In genomic region chr7:151519765-151520418, GRCh38 we compare ENCODE assay signal across 8 cellular contexts. TPM values are rescaled to one million over a fixed set of nuclear protein-coding genes. Genes with fewer than 3 reads are reported as not detected.
DNase-seq lines count a peak whose midpoint lies in the region; ATAC-seq and TF ChIP-seq lines count a peak whose summit lies in the region.

TSS of gene RHEB (minus strand) at chr7:151519895. CDS start at chr7:151519511, 384 bp downstream.

- H3K36me3 ChIP-seq in gastroesophageal sphincter = no peaks in the 10 kb centered on the region
- H3K36me3 ChIP-seq in neutrophil = no peaks in the 10 kb centered on the region

- TF ChIP-seq CTCF in gastroesophageal sphincter (IDR thresholded peaks at IDR 0.05) = no peak
- peak; percentile 26 for TF ChIP-seq CTCF in neutrophil (IDR thresholded peaks at IDR 0.05)

- H3K27me3 ChIP-seq in gastroesophageal sphincter (no peaks in the 10 kb centered on the region), neutrophil (peaks cover 6% of the 10 kb centered on the region)

- peak; percentile 95 for ATAC-seq in gastroesophageal sphincter

- no peaks in the 10 kb centered on the region for H3K27me3 Mint-ChIP-seq in activated naive CD4-positive, alpha-beta T cell treated with anti-CD3 and anti-CD28 coated beads for 36 hours (ENCODE audit: low read depth)

- POLR2A ChIA-PET in HEK293T (lab: Yijun Ruan, JAX) = interaction anchor here (0.7 to 1.1 kb wide), 7 partner anchors 10 to 294 kb away, joined by 3 to 5 read pairs (median 3); partner anchors contain the start of gene ABCF2

- no peaks in the 10 kb centered on the region for H3K9me3 Mint-ChIP-seq in activated naive CD4-positive, alpha-beta T cell treated with anti-CD3 and anti-CD28 coated beads for 36 hours

- H3K27ac Mint-ChIP-seq in activated naive CD4-positive, alpha-beta T cell treated with anti-CD3 and anti-CD28 coated beads for 36 hours = peak within 1 kb of the TSS; percentile 98

- TF ChIP-seq EP300 in gastroesophageal sphincter (IDR thresholded peaks at IDR 0.05) = no peak

- peaks cover 38% of the 10 kb centered on the region for H3K4me1 Mint-ChIP-seq in activated naive CD4-positive, alpha-beta T cell treated with anti-CD3 and anti-CD28 coated beads for 36 hours (ENCODE audit: low read depth)

- peaks cover 0 to 44% (median 7%) of the 10 kb centered on the region in 3 donors for H3K4me1 ChIP-seq in gastroesophageal sphincter
- peaks cover 32 to 37% of the 10 kb centered on the region in 2 experiments for H3K4me1 ChIP-seq in neutrophil (ENCODE audit: control insufficient read depth in 1 of 2, insufficient read depth in 1 of 2, low read depth in 1 of 2, low read length in 1 of 2)

- peak within 1 kb of the TSS; percentile 98 for H3K4me3 Mint-ChIP-seq in activated naive CD4-positive, alpha-beta T cell treated with anti-CD3 and anti-CD28 coated beads for 36 hours

- in situ Hi-C loops in SK-MEL-5 (cut with HindIII; ENCODE audit: low pct_unique_long_range_greater_than_20kb, low sequenced_read_pairs) = no loop called here

- H3K4me3 ChIP-seq in gastroesophageal sphincter = peak within 1 kb of the TSS; percentile 73 to 98
- H3K4me3 ChIP-seq in neutrophil (ENCODE audit: low read depth in 1 of 2, low read length in 1 of 2) = peak within 1 kb of the TSS; percentile 72 to 76

- peak in 1 of 2 donors; percentile 10 for TF ChIP-seq POLR2A in gastroesophageal sphincter (IDR thresholded peaks at IDR 0.05)

- H3K9me3 ChIP-seq in gastroesophageal sphincter (no peaks in the 10 kb centered on the region), neutrophil (no peaks in the 10 kb centered on the region)

- peak within 1 kb of the TSS; percentile 92 to 100 (median 100) for H3K27ac ChIP-seq in gastroesophageal sphincter
- peak within 1 kb of the TSS; percentile 98 for H3K27ac ChIP-seq in neutrophil
- H3K27ac ChIP-seq in substantia nigra (ENCODE audit: low read depth, low read length, poor library complexity, severe bottlenecking) = peak within 1 kb of the TSS; percentile 81

- CTCF ChIA-PET in HEK293T (lab: Yijun Ruan, JAX) = no interaction called here
- CTCF ChIA-PET in activated naive CD4-positive, alpha-beta T cell treated with anti-CD3 and anti-CD28 coated beads for 36 hours (lab: Charles Lee) = interaction anchor here (1.4 kb wide), 2 partner anchors 112 to 263 kb away, joined by 3 to 5 read pairs; no protein-coding TSS in a partner anchor

- WGBS in gastroesophageal sphincter (ENCODE audit: low coverage in 1 of 2), 2 donors = 0% methylated on average over 4 to 9 of the region's 66 CpGs

- peaks cover 12% of the 10 kb centered on the region for H3K36me3 Mint-ChIP-seq in activated naive CD4-positive, alpha-beta T cell treated with anti-CD3 and anti-CD28 coated beads for 36 hours (ENCODE audit: low read depth)

- intact Hi-C loops in activated naive CD4-positive, alpha-beta T cell treated with anti-CD3 and anti-CD28 coated beads for 36 hours (cut with micrococcal nuclease) = loop anchor here (1.0 to 10.0 kb wide), 10 partner anchors 49 to 943 kb away; partner anchors contain the start of genes ABCF2, GALNT11 and PRKAG2

- peak; percentile 97 for DNase-seq in GDM1 (lab: John Stamatoyannopoulos, UW)
- DNase-seq in HEK293T (ENCODE audit: extremely low spot score) = peak; percentile 98
- peak; percentile 98 for DNase-seq in MV-4-11 (lab: John Stamatoyannopoulos, UW)
- peak; percentile 100 for DNase-seq in SK-MEL-5 (ENCODE audit: low read depth, low spot score)
- DNase-seq in activated naive CD4-positive, alpha-beta T cell treated with anti-CD3 and anti-CD28 coated beads for 36 hours = peak; percentile 99
- DNase-seq in substantia nigra (lab: John Stamatoyannopoulos, UW) = peak; percentile 68 to 99 (median 95)

TF ChIP-seq in HEK293T, 16 proteins besides CTCF, POLR2A, EP300 and RAD21:
- no peak for TF ChIP-seq ZNF384 (IDR thresholded peaks at IDR 0.05)
- peak; percentile 99 for TF ChIP-seq L3MBTL2 (conservative IDR thresholded peaks at IDR 0.05)

RNA-seq across cellular contexts. Expression of gene RHEB, which starts in this region (rescaled TPM):
- total RNA-seq in SK-MEL-5 (2014; rRNA removed; shearing (Covaris generic)) = 225 and 237 TPM in 2 replicates
- polyA plus RNA-seq in SK-MEL-5 (2015; cell fraction: cytosol; rRNA removed) = 155 and 194 TPM in 2 replicates
- 44.0 and 58.1 TPM in 2 replicates for polyA plus RNA-seq in SK-MEL-5 (2015; cell fraction: nucleus; rRNA removed)
- 10 to 100 TPM; 58.7 to 62.7 TPM for total RNA-seq in activated naive CD4-positive, alpha-beta T cell treated with anti-CD3 and anti-CD28 coated beads for 36 hours
- total RNA-seq in gastroesophageal sphincter = 100 to 1,000 TPM; 107 to 229 (median 155) TPM

Comparison
In these comparisons a context has a peak if more than half of its experiments do, and no peak if none do; other contexts are left out.
1. Peak in every context shown above with its lines: DNase-seq, ATAC-seq, H3K4me3 ChIP-seq and H3K27ac ChIP-seq.